In the genomic region with DNA sequence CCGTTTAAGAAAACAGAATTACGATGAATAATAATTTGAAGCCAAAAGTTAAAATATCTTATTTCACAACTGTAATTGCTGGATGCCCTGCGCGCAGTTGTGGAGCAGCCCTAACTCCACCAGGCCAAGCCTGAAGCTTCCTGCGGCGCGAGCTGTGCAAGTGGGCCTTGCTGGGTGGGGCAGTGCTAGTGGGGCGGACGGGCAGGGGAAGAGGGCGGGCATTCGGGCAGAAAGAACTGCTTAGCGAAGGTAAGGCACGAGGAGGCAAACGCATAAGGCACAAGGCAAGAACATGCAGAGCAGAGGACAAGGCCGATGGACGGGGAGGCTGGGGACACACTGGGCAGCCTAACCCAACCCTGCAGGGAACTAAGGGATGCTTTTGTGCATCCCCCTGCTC, we compare ENCODE assay signal across 33 cellular contexts. TPM values are rescaled to one million over a fixed set of nuclear protein-coding genes. Genes with fewer than 3 reads are reported as not detected.
A peak's percentile ranks its signal among the peaks of the same experiment; 100 is the strongest.
DNase-seq lines count a peak whose midpoint lies in the region; ATAC-seq and TF ChIP-seq lines count a peak whose summit lies in the region.
"Had no signal": no experiment of that assay in that cellular context is flagged by ENCODE, and none has a peak within 500 bp of the region (broad histone marks: within the 10 kb centered on the region; RNA-seq: fewer than 3 reads in every experiment).

No MANE protein-coding gene starts in this region.

- H3K27me3 ChIP-seq in testis: no peaks in the 10 kb centered on the region

- WGBS in testis, 2 donors: 57 to 73% methylated on average over 16 of the region's 16 CpGs
- 67 to 86% methylated on average over 16 of the region's 16 CpGs for WGBS in lower leg skin, 2 donors

- H3K36me3 Mint-ChIP-seq in activated T-cell treated with anti-CD3 and anti-CD28 coated beads, Interleukin-2, amount 50 U/mL, for 4 hours (ENCODE audit: insufficient read depth): no peaks in the 10 kb centered on the region
- peaks cover 3% of the 10 kb centered on the region for H3K36me3 Mint-ChIP-seq in activated B cell treated with CpG ODN at 0.5 μM for 24 hours (ENCODE audit: low read depth)
- H3K36me3 Mint-ChIP-seq: CD8-positive, alpha-beta T cell; immature natural killer cell had no signal

- no peak for ATAC-seq in activated T-cell treated with anti-CD3 and anti-CD28 coated beads, Interleukin-2, amount 50 U/mL, for 4 hours
- peak; percentile 42 for ATAC-seq in activated B cell treated with CpG ODN at 0.5 μM for 24 hours (ENCODE audit: low read depth)
- ATAC-seq in left lobe of liver: peak; percentile 20
- ATAC-seq: activated CD8-positive, alpha-beta T cell treated with anti-CD3 and anti-CD28 coated beads for 36 hours; CD8-positive, alpha-beta T cell; SK-N-SH treated with all-trans-retinoic acid at 6 μM for 48 hours had no signal

- peak overlapping the region; percentile 86 for H3K27ac Mint-ChIP-seq in activated B cell treated with CpG ODN at 0.5 μM for 24 hours
- H3K27ac Mint-ChIP-seq: activated CD8-positive, alpha-beta T cell treated with anti-CD3 and anti-CD28 coated beads for 36 hours; CD8-positive, alpha-beta T cell; H9; immature natural killer cell had no signal

- no peaks in the 10 kb centered on the region for H3K36me3 ChIP-seq in testis (ENCODE audit: low read depth, missing control alignments)
- H3K36me3 ChIP-seq: MG63 had no signal

- no peaks in the 10 kb centered on the region for H3K9me3 ChIP-seq in testis
- H3K9me3 ChIP-seq: MG63 had no signal

- TF ChIP-seq CTCF in activated B cell treated with CpG ODN at 0.5 μM for 24 hours (IDR thresholded peaks at IDR 0.05) (no peak), testis (IDR thresholded peaks at IDR 0.05) (no peak), lower leg skin (IDR thresholded peaks at IDR 0.05) (no peak)

- intact Hi-C loops in activated B cell treated with CpG ODN at 0.5 μM for 24 hours (cut with micrococcal nuclease) (no loop called here), testis (cut with DNase I; ENCODE audit: low total_unique reads) (loop anchor here (10.0 kb wide), 1 partner anchor 96 kb away; the partner anchor contains the start of gene HLA-DQB1), lower leg skin (cut with DNase I; ENCODE audit: low total_unique reads) (no loop called here)

- CTCF ChIA-PET in activated B cell treated with CpG ODN at 0.5 μM for 24 hours (lab: Charles Lee): interaction anchor here (0.7 to 1.0 kb wide), 4 partner anchors 24 to 101 kb away, joined by 3 to 4 read pairs (median 3); no protein-coding TSS in a partner anchor

- H3K4me1 Mint-ChIP-seq in activated T-cell treated with anti-CD3 and anti-CD28 coated beads, Interleukin-2, amount 50 U/mL, for 4 hours (ENCODE audit: low read depth): peaks cover 2% of the 10 kb centered on the region
- peaks cover 6% of the 10 kb centered on the region for H3K4me1 Mint-ChIP-seq in activated B cell treated with CpG ODN at 0.5 μM for 24 hours

- TF ChIP-seq POLR2A in testis (IDR thresholded peaks at IDR 0.05) (no peak), lower leg skin (IDR thresholded peaks at IDR 0.05) (no peak), erythroblast (IDR thresholded peaks at IDR 0.05; ENCODE audit: low read length) (no peak)

- peak overlapping the region; percentile 24 for H3K4me3 Mint-ChIP-seq in activated T-cell treated with anti-CD3 and anti-CD28 coated beads, Interleukin-2, amount 50 U/mL, for 4 hours
- peak overlapping the region; percentile 83 for H3K4me3 Mint-ChIP-seq in activated B cell treated with CpG ODN at 0.5 μM for 24 hours
- H3K4me3 Mint-ChIP-seq: activated CD8-positive, alpha-beta T cell treated with anti-CD3 and anti-CD28 coated beads for 36 hours; CD8-positive, alpha-beta T cell; H9 had no signal

- peaks cover 13% of the 10 kb centered on the region for H3K27me3 Mint-ChIP-seq in activated T-cell treated with anti-CD3 and anti-CD28 coated beads, Interleukin-2, amount 50 U/mL, for 4 hours (ENCODE audit: low read depth)
- H3K27me3 Mint-ChIP-seq in activated B cell treated with CpG ODN at 0.5 μM for 24 hours: peaks cover 6% of the 10 kb centered on the region

- no peak for DNase-seq in activated T-cell treated with anti-CD3 and anti-CD28 coated beads, Interleukin-2, amount 50 U/mL, for 4 hours
- DNase-seq in activated T-cell treated with anti-CD3 and anti-CD28 coated beads, Interleukin-2, amount 50 U/mL, for 48 hours: no peak
- no peak for DNase-seq in activated B cell treated with CpG ODN at 0.5 μM for 24 hours
- no peak for DNase-seq in left lobe of liver (ENCODE audit: low spot score)
- no peak for DNase-seq in testis
- DNase-seq in lower leg skin (ENCODE audit: low spot score in 2 of 2): no peak
- DNase-seq in erythroblast (lab: John Stamatoyannopoulos, UW): no peak
- DNase-seq in NCI-H1105 treated with DMSO at 0.1 percent for 48 hours (lab: John Stamatoyannopoulos, UW): no peak
- DNase-seq: activated CD4-positive, CD25-positive, alpha-beta regulatory T cell treated with anti-CD3 and anti-CD28 coated beads, Interleukin-2, amount 50 U/mL, for 72 hours; activated CD8-positive, alpha-beta T cell treated with anti-CD3 and anti-CD28 coated beads for 36 hours; activated effector memory CD4-positive, alpha-beta T cell treated with anti-CD3 and anti-CD28 coated beads, Interleukin-2, amount 50 U/mL, for 16 hours; caudate nucleus; CD8-positive, alpha-beta T cell; effector memory CD4-positive, alpha-beta T cell; H9; immature natural killer cell; MG63; NCI-H1105; NCI-H2029; NCI-H526 treated with DMSO at 0.1 percent for 48 hours; nucleus accumbens; PC-9; stimulated activated CD4-positive, alpha-beta T cell treated with anti-CD3 and anti-CD28 coated beads, Interleukin-4, amount 100 ng/mL, for 24 hours had no signal

- no peaks in the 10 kb centered on the region for H3K4me1 ChIP-seq in testis

- H3K9me3 Mint-ChIP-seq in activated T-cell treated with anti-CD3 and anti-CD28 coated beads, Interleukin-2, amount 50 U/mL, for 4 hours: no peaks in the 10 kb centered on the region
- no peaks in the 10 kb centered on the region for H3K9me3 Mint-ChIP-seq in activated B cell treated with CpG ODN at 0.5 μM for 24 hours
- H3K9me3 Mint-ChIP-seq: activated CD8-positive, alpha-beta T cell treated with anti-CD3 and anti-CD28 coated beads for 36 hours; CD8-positive, alpha-beta T cell; H9; immature natural killer cell had no signal

- no peak overlapping the region for H3K27ac ChIP-seq in testis
- H3K27ac ChIP-seq: coronary artery, KMS-11, PC-9 had no signal

- peak overlapping the region; percentile 24 to 43 for H3K4me3 ChIP-seq in testis
- no peak overlapping the region for H3K4me3 ChIP-seq in lower leg skin (ENCODE audit: low read depth, poor library complexity, severe bottlenecking)
- H3K4me3 ChIP-seq: coronary artery, MG63, PC-9 had no signal

- POLR2A ChIA-PET in activated B cell treated with CpG ODN at 0.5 μM for 24 hours (lab: Charles Lee): interaction anchor here (0.7 to 4.1 kb wide), 14 partner anchors 24 to 176 kb away, joined by 3 to 205 read pairs (median 5); partner anchors contain the start of gene HLA-DQB1

RNA-seq across cellular contexts. Expression of gene HLA-DQB2, which starts 2.2 kb away (rescaled TPM):
- total RNA-seq in activated T-cell treated with anti-CD3 and anti-CD28 coated beads, Interleukin-2, amount 50 U/mL, for 4 hours: under 1 TPM in 2 of 3 donors, not detected in 1; 0.56 to 0.82 TPM
- total RNA-seq in activated B cell treated with CpG ODN at 0.5 μM for 24 hours (95.7 and 107 TPM in 2 replicates), left lobe of liver (0.28 TPM), testis (under 1 TPM; 0.62 to 0.79 TPM), lower leg skin (10 to 100 TPM; 63.7 to 89.1 (median 68.7) TPM)
- 6.2 TPM for polyA plus RNA-seq in testis (ENCODE audit: insufficient read depth, low read depth, low replicate concordance)
- total RNA-seq: astrocyte, epithelial cell of proximal tubule, H9, myocyte, PC-9, pulmonary artery endothelial cell, temporal lobe had no signal

RNA-seq across cellular contexts. Expression of gene HLA-DQA2, which starts 19.9 kb away (rescaled TPM):
- total RNA-seq in activated T-cell treated with anti-CD3 and anti-CD28 coated beads, Interleukin-2, amount 50 U/mL, for 4 hours: under 1 TPM in 2 of 3 donors, not detected in 1; 0.41 to 0.50 TPM
- 231 and 237 TPM in 2 replicates for total RNA-seq in activated B cell treated with CpG ODN at 0.5 μM for 24 hours
- not detected for total RNA-seq in left lobe of liver
- total RNA-seq in testis: not detected
- 27.3 TPM for polyA plus RNA-seq in testis (ENCODE audit: insufficient read depth, low read depth, low replicate concordance)
- total RNA-seq in lower leg skin: 1 to 10 TPM; 3.4 to 7.2 (median 5.6) TPM
- total RNA-seq: astrocyte, epithelial cell of proximal tubule, H9, myocyte, PC-9, pulmonary artery endothelial cell, temporal lobe had no signal
- polyA plus RNA-seq: urinary bladder had no signal

RNA-seq across cellular contexts. Expression of gene HLA-DOB, which starts 55.7 kb away (rescaled TPM):
- 1 to 10 TPM in 2 of 3 donors, under 1 TPM in 1; 0.82 to 2.0 (median 1.2) TPM for total RNA-seq in activated T-cell treated with anti-CD3 and anti-CD28 coated beads, Interleukin-2, amount 50 U/mL, for 4 hours
- total RNA-seq in activated B cell treated with CpG ODN at 0.5 μM for 24 hours: 95.6 and 101 TPM in 2 replicates
- total RNA-seq in left lobe of liver: not detected
- 1 to 10 TPM in 1 of 2 donors, under 1 TPM in 1; 0.31 to 1.3 TPM for total RNA-seq in testis
- 2.3 TPM for polyA plus RNA-seq in testis (ENCODE audit: insufficient read depth, low read depth, low replicate concordance)
- total RNA-seq in lower leg skin: 1 to 10 TPM; 1.7 to 3.3 (median 2.1) TPM
- total RNA-seq: mesenteric fat pad, myocyte, pulmonary artery endothelial cell, temporal lobe had no signal

Comparison
In these comparisons a context has a peak if more than half of its experiments do, and no peak if none do; other contexts are left out.
1. ATAC-seq: peak in activated B cell treated with CpG ODN at 0.5 μM for 24 hours (single experiment) and left lobe of liver (single experiment); none in activated T-cell treated with anti-CD3 and anti-CD28 coated beads, Interleukin-2, amount 50 U/mL, for 4 hours (0 of 2).
2. RNA of gene HLA-DQB2, which starts 2.2 kb away (total RNA-seq): 95.7 to 107 TPM in activated B cell treated with CpG ODN at 0.5 μM for 24 hours and 63.7 to 89.1 TPM in lower leg skin; 0.62 to 0.79 TPM in testis, 0.56 to 0.82 TPM in activated T-cell treated with anti-CD3 and anti-CD28 coated beads, Interleukin-2, amount 50 U/mL, for 4 hours and 0.28 TPM in left lobe of liver (single experiment); every median in the first group is over 10 times any median in the second.
3. RNA of gene HLA-DQA2, which starts 19.9 kb away (total RNA-seq): 231 to 237 TPM in activated B cell treated with CpG ODN at 0.5 μM for 24 hours; 3.4 to 7.2 TPM in lower leg skin, 0.41 to 0.50 TPM in activated T-cell treated with anti-CD3 and anti-CD28 coated beads, Interleukin-2, amount 50 U/mL, for 4 hours, not detected in testis and not detected in left lobe of liver (single experiment); every median in the first group is over 10 times any median in the second.
4. RNA of gene HLA-DOB, which starts 55.7 kb away (total RNA-seq): 95.6 to 101 TPM in activated B cell treated with CpG ODN at 0.5 μM for 24 hours; 1.7 to 3.3 TPM in lower leg skin, 0.31 to 1.3 TPM in testis, 0.82 to 2.0 TPM in activated T-cell treated with anti-CD3 and anti-CD28 coated beads, Interleukin-2, amount 50 U/mL, for 4 hours and not detected in left lobe of liver (single experiment); every median in the first group is over 10 times any median in the second.